ENCODE assay signal across 1 cellular context in the genomic region with DNA sequence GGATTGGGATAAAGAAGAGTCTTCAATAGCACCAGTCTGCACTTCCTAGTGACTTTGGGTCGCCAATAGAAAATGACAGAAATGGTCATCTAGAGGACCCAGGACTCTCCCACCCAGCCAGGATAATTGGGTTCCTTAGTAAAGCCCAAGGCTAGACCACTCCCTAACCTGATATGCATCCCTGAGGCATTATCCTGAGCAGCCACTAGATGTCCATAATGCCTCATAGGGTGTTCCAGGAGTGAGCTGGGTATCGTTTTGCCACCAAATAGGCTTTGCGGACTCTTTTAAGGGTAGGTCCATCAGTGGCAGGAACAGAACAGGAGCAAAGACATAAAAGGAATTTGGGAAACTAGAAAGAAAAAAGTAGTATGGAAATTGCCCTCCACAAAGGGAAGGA.
TF ChIP-seq lines count a peak whose summit lies in the region.

No MANE protein-coding gene starts in this region.

TF ChIP-seq in HCT116, 20 proteins besides CTCF, POLR2A, EP300 and RAD21 (continued from another document):
- TF ChIP-seq, protein P1, sequence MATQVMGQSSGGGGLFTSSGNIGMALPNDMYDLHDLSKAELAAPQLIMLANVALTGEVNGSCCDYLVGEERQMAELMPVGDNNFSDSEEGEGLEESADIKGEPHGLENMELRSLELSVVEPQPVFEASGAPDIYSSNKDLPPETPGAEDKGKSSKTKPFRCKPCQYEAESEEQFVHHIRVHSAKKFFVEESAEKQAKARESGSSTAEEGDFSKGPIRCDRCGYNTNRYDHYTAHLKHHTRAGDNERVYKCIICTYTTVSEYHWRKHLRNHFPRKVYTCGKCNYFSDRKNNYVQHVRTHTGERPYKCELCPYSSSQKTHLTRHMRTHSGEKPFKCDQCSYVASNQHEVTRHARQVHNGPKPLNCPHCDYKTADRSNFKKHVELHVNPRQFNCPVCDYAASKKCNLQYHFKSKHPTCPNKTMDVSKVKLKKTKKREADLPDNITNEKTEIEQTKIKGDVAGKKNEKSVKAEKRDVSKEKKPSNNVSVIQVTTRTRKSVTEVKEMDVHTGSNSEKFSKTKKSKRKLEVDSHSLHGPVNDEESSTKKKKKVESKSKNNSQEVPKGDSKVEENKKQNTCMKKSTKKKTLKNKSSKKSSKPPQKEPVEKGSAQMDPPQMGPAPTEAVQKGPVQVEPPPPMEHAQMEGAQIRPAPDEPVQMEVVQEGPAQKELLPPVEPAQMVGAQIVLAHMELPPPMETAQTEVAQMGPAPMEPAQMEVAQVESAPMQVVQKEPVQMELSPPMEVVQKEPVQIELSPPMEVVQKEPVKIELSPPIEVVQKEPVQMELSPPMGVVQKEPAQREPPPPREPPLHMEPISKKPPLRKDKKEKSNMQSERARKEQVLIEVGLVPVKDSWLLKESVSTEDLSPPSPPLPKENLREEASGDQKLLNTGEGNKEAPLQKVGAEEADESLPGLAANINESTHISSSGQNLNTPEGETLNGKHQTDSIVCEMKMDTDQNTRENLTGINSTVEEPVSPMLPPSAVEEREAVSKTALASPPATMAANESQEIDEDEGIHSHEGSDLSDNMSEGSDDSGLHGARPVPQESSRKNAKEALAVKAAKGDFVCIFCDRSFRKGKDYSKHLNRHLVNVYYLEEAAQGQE (IDR thresholded peaks at IDR 0.05; ENCODE audit: low read depth): no peak
- TF ChIP-seq JUND (IDR thresholded peaks at IDR 0.05) (no peak), SIN3A (IDR thresholded peaks at IDR 0.05; ENCODE audit: low read depth) (no peak), SP1 (IDR thresholded peaks at IDR 0.05; ENCODE audit: low read depth) (no peak), EZH2 (IDR thresholded peaks at IDR 0.05) (no peak), ELF1 (IDR thresholded peaks at IDR 0.05; ENCODE audit: borderline replicate concordance, low read depth) (no peak), ZNF274 (IDR thresholded peaks at IDR 0.05; ENCODE audit: low read depth, low read length) (no peak), YY1 (IDR thresholded peaks at IDR 0.05; ENCODE audit: extremely low read depth, insufficient replicate concordance, low read depth, low read length) (no peak), TCF7L2 (IDR thresholded peaks at IDR 0.05; ENCODE audit: borderline replicate concordance, extremely low read depth, insufficient read depth, insufficient read length) (no peak)
- TF ChIP-seq, protein P2, sequence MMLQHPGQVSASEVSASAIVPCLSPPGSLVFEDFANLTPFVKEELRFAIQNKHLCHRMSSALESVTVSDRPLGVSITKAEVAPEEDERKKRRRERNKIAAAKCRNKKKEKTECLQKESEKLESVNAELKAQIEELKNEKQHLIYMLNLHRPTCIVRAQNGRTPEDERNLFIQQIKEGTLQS (IDR thresholded peaks at IDR 0.05): no peak
